Comparison of ENCODE assay signal across 1 cellular context in genomic region chr5:110371011-110371724, GRCh38.
TF ChIP-seq lines count a peak whose summit lies in the region.

No MANE protein-coding gene starts in this region.

TF ChIP-seq in GM12878, 131 proteins besides CTCF, POLR2A, EP300 and RAD21 (continued from another document):
- TF ChIP-seq REST (IDR thresholded peaks at IDR 0.05; ENCODE audit: low read depth, low read length): no peak
- TF ChIP-seq SPI1 (IDR thresholded peaks at IDR 0.05; ENCODE audit: borderline replicate concordance, insufficient read depth, low read depth, low read length): no peak
- TF ChIP-seq YY1 (IDR thresholded peaks at IDR 0.05; ENCODE audit: low read depth, low read length): no peak
- TF ChIP-seq GATAD2B (conservative IDR thresholded peaks at IDR 0.05; ENCODE audit: low read depth): no peak
- TF ChIP-seq SREBF2 (IDR thresholded peaks at IDR 0.05; ENCODE audit: low read length): no peak
- TF ChIP-seq ZBED1 (IDR thresholded peaks at IDR 0.05; ENCODE audit: borderline replicate concordance): no peak
- TF ChIP-seq BACH1 (IDR thresholded peaks at IDR 0.05; ENCODE audit: borderline replicate concordance): no peak
- no peak for TF ChIP-seq NR2C2 (IDR thresholded peaks at IDR 0.05; ENCODE audit: borderline replicate concordance, control insufficient read depth, insufficient read length, low read depth)
- no peak for TF ChIP-seq BCLAF1 (IDR thresholded peaks at IDR 0.05)
- TF ChIP-seq HCFC1 (IDR thresholded peaks at IDR 0.05; ENCODE audit: low read length): no peak
- TF ChIP-seq, protein P1, sequence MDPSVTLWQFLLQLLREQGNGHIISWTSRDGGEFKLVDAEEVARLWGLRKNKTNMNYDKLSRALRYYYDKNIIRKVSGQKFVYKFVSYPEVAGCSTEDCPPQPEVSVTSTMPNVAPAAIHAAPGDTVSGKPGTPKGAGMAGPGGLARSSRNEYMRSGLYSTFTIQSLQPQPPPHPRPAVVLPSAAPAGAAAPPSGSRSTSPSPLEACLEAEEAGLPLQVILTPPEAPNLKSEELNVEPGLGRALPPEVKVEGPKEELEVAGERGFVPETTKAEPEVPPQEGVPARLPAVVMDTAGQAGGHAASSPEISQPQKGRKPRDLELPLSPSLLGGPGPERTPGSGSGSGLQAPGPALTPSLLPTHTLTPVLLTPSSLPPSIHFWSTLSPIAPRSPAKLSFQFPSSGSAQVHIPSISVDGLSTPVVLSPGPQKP (IDR thresholded peaks at IDR 0.05; ENCODE audit: low read depth, low read length): no peak
- no peak for TF ChIP-seq POLR2AphosphoS5 (IDR thresholded peaks at IDR 0.05; ENCODE audit: low read length)
TF ChIP-seq in GM12878: peak in this region for 0.
